Comparison of ENCODE assay signal across 8 cellular contexts in the genomic region with DNA sequence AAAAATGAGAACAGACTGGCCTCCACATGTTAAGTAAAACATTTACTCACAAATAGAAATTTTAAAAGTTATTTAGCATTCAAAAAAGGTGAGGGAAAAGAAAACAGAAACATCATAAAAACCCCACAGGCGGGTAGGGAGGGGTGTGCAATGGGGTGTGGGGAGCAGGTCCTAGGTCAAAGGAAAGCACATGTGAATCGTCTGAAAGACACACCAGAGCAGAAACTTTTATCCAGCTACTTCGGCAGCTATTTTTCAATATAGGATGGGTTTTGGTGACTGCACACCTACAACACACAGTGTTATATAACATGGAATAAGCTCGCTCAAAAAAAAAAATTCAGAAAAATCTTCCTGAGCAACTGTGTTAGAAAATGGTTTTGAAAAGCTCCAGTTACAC. TPM values are rescaled to one million over a fixed set of nuclear protein-coding genes. Genes with fewer than 3 reads are reported as not detected.
DNase-seq lines count a peak whose midpoint lies in the region; ATAC-seq and TF ChIP-seq lines count a peak whose summit lies in the region.

No MANE protein-coding gene starts in this region.

- H3K9ac ChIP-seq in adipocyte (ENCODE audit: low read length) = peak overlapping the region; percentile 95

- H3K4me1 ChIP-seq in right atrium auricular region = peaks cover 0 to 44% of the 10 kb centered on the region in 2 donors
- peaks cover 32% of the 10 kb centered on the region for H3K4me1 ChIP-seq in adipocyte (ENCODE audit: control insufficient read depth, insufficient read depth, low read length)
- H3K4me1 ChIP-seq in thyroid gland = peaks cover 32 to 44% of the 10 kb centered on the region in 2 donors

- DNase-seq in right atrium auricular region (ENCODE audit: low spot score) (no peak), Right ventricle myocardium inferior (ENCODE audit: missing footprints) (no peak), adipocyte (ENCODE audit: low read depth) (no peak), thyroid gland (no peak), HuH-7 (ENCODE audit: low spot score) (no peak)

- H3K36me3 ChIP-seq in right atrium auricular region (no peaks in the 10 kb centered on the region), adipocyte (ENCODE audit: control insufficient read depth, insufficient read depth, low read length, severe bottlenecking) (no peaks in the 10 kb centered on the region), thyroid gland (peaks cover 0 to 3% of the 10 kb centered on the region in 2 donors)

- H3K27ac ChIP-seq in right atrium auricular region (peak overlapping the region; percentile 94 to 98), layer of hippocampus (ENCODE audit: low read depth, low read length) (peak overlapping the region; percentile 54), thyroid gland (peak overlapping the region; percentile 97 to 98 (median 98))

- intact Hi-C loops in Right ventricle myocardium inferior (cut with DNase I) = loop anchor here (10.0 kb wide), 1 partner anchor 306 kb away; the partner anchor contains the start of gene SMAD1
- intact Hi-C loops in thyroid gland (cut with DNase I) = no loop called here

- WGBS in thyroid gland, 2 donors = 3 to 7% methylated on average over 4 of the region's 4 CpGs

- H3K9me3 ChIP-seq in right atrium auricular region = no peaks in the 10 kb centered on the region
- H3K9me3 ChIP-seq in adipocyte (ENCODE audit: control insufficient read depth, low read length) = no peaks in the 10 kb centered on the region
- no peaks in the 10 kb centered on the region for H3K9me3 ChIP-seq in thyroid gland

- H3K4me3 ChIP-seq in right atrium auricular region = peak overlapping the region; percentile 67 to 90
- peak overlapping the region; percentile 99 for H3K4me3 ChIP-seq in adipocyte (ENCODE audit: low read length)
- H3K4me3 ChIP-seq in thyroid gland (replicated peaks in 1 of 3) = peak overlapping the region in 2 of 3 donors; percentile 51 to 66

- TF ChIP-seq CTCF in right atrium auricular region (IDR thresholded peaks at IDR 0.05) (no peak), thyroid gland (IDR thresholded peaks at IDR 0.05) (no peak)

- ATAC-seq in Right ventricle myocardium inferior = no peak
- ATAC-seq in HG02981 (IDR thresholded peaks at IDR 0.05; ENCODE audit: unreplicated experiment) = no peak
- no peak for ATAC-seq in HG02610 (IDR thresholded peaks at IDR 0.05; ENCODE audit: unreplicated experiment)

- H3K27me3 ChIP-seq in right atrium auricular region (no peaks in the 10 kb centered on the region), adipocyte (replicated peaks; ENCODE audit: control insufficient read depth, insufficient read depth, low read length) (no peaks in the 10 kb centered on the region), layer of hippocampus (ENCODE audit: control insufficient read depth, insufficient read depth, low read length) (no peaks in the 10 kb centered on the region), thyroid gland (no peaks in the 10 kb centered on the region)

- TF ChIP-seq POLR2A in thyroid gland (IDR thresholded peaks at IDR 0.05) = no peak

RNA-seq across cellular contexts. Expression of gene OTUD4, which starts 1.6 kb away (rescaled TPM):
- total RNA-seq in right atrium auricular region = 10 to 100 TPM; 20.6 to 23.7 TPM
- 34.5 TPM for total RNA-seq in Right ventricle myocardium inferior
- 10 to 100 TPM; 28.5 to 43.7 (median 32.6) TPM for total RNA-seq in thyroid gland
